9 cellular contexts compared by ENCODE assay signal in genomic region chr5:111954516-111955337, GRCh38.
DNase-seq lines count a peak whose midpoint lies in the region; ATAC-seq, FAIRE-seq and TF ChIP-seq lines count a peak whose summit lies in the region.
"Had no signal": no experiment of that assay in that cellular context is flagged by ENCODE, and none has a peak within 500 bp of the region (broad histone marks: within the 10 kb centered on the region; RNA-seq: fewer than 3 reads in every experiment).

No MANE protein-coding gene starts in this region.

- no peaks in the 10 kb centered on the region for H3K9me3 ChIP-seq in osteoblast (ENCODE audit: low read depth, low read length)

- DNase-seq in GM19239 (ENCODE audit: insufficient read length, low spot score), result no peak
- peak; percentile 29 for DNase-seq in NCI-H226
- DNase-seq in osteoblast (ENCODE audit: insufficient read length, low spot score, missing footprints), result no peak
- no peak for DNase-seq in SW 1271 (lab: John Stamatoyannopoulos, UW)
- no peak for DNase-seq in caudate nucleus (lab: John Stamatoyannopoulos, UW)
- DNase-seq: activated CD4-positive, alpha-beta memory T cell treated with anti-CD3 and anti-CD28 coated beads for 36 hours had no signal

- no peaks in the 10 kb centered on the region for H3K79me2 ChIP-seq in osteoblast (ENCODE audit: insufficient read depth, low read length)

- H3K4me3 ChIP-seq in osteoblast (ENCODE audit: insufficient read depth, low read length), result no peak overlapping the region

- peak; percentile 84 for FAIRE-seq in GM19239 (lab: Jason Lieb, UNC)

- ATAC-seq in HG02763 (IDR thresholded peaks at IDR 0.05; ENCODE audit: unreplicated experiment) (peak; percentile 72), GM18519 (IDR thresholded peaks at IDR 0.05; ENCODE audit: low FRiP score, unreplicated experiment) (no peak), HG03457 (IDR thresholded peaks at IDR 0.05; ENCODE audit: unreplicated experiment) (no peak)

- H3K27ac ChIP-seq in osteoblast (ENCODE audit: low read depth, low read length) (peak overlapping the region; percentile 96), caudate nucleus (ENCODE audit: low read depth, low read length) (no peak overlapping the region)

- no peaks in the 10 kb centered on the region for H3K27me3 ChIP-seq in osteoblast (ENCODE audit: insufficient read depth, low read length)

- peak overlapping the region; percentile 12 for H2AFZ ChIP-seq in osteoblast (ENCODE audit: low read length)

- peaks cover 54% of the 10 kb centered on the region for H3K4me1 ChIP-seq in osteoblast (ENCODE audit: insufficient read depth, low read length)

- H3K36me3 ChIP-seq in osteoblast (ENCODE audit: insufficient read depth, low read length), result no peaks in the 10 kb centered on the region

- peak overlapping the region; percentile 27 for H3K4me2 ChIP-seq in osteoblast (ENCODE audit: insufficient read depth, low read length)

- H4K20me1 ChIP-seq in osteoblast (ENCODE audit: insufficient read depth, low read length), result no peaks in the 10 kb centered on the region

- no peak for TF ChIP-seq CTCF in osteoblast (IDR thresholded peaks at IDR 0.05; ENCODE audit: extremely low read depth, low read depth, low read length)
